8 cellular contexts compared by ENCODE assay signal in genomic region chr18:39531659-39532058, GRCh38.
"Had no signal": no experiment of that assay in that cellular context is flagged by ENCODE, and none has a peak within 500 bp of the region (broad histone marks: within the 10 kb centered on the region; RNA-seq: fewer than 3 reads in every experiment).

No MANE protein-coding gene starts in this region.

- FAIRE-seq: G401.6, GM12878, GM12891, GM12892, GM18507, GM19239 had no signal

- H3K4me3 ChIP-seq: GM12878 had no signal

- ATAC-seq: GM12878 had no signal

- DNase-seq: GDM1, GF-D8 had no signal
